ENCODE assay signal across 14 cellular contexts in the genomic region with DNA sequence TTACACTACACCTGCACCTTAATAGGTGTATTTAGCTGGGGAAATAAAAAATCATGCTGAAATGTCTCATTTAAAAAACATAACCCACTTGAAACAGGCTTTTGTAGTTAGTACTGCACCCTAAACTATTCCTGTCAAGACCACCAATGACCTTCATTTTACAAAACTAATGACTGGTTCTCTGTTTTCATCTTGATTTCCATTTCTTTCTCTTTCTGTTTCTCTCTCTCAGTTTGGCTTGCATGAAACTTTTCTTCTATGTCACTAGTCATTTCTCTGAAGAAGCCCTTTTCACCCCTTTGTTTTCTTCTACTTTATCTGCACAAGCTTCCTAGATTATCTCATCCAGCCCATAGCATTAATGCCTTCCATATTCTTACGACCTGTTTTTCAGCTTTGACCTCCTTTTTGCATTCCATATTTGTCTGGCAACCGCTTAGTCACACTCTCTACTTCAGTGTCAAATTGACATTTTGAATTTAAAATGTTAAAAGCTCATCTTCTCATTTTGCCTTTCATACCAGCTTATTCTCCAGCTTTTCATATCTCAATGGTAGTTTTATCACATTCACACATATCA. TPM values are rescaled to one million over a fixed set of nuclear protein-coding genes. Genes with fewer than 3 reads are reported as not detected.
DNase-seq lines count a peak whose midpoint lies in the region; ATAC-seq lines count a peak whose summit lies in the region.
"Had no signal": no experiment of that assay in that cellular context is flagged by ENCODE, and none has a peak within 500 bp of the region (broad histone marks: within the 10 kb centered on the region; RNA-seq: fewer than 3 reads in every experiment).

No MANE protein-coding gene starts in this region.

- peak overlapping the region; percentile 78 for H3K4me3 Mint-ChIP-seq in activated CD8-positive, alpha-beta memory T cell treated with anti-CD3 and anti-CD28 coated beads, Interleukin-2, amount 10 ng/mL, durations not matched to agents 7 days and 5 days
- peak overlapping the region; percentile 77 for H3K4me3 Mint-ChIP-seq in activated naive CD8-positive, alpha-beta T cell treated with anti-CD3 and anti-CD28 coated beads for 36 hours
- peak overlapping the region; percentile 49 to 61 for H3K4me3 Mint-ChIP-seq in stimulated activated naive B cell treated with anti-CD40 and anti-IgM and Interleukin-4, amounts not matched to agents 10 μg/mL and 1 μg/mL and 100 μg/mL, for 72 hours

- DNase-seq in activated CD8-positive, alpha-beta memory T cell treated with anti-CD3 and anti-CD28 coated beads, Interleukin-2, amount 10 ng/mL, durations not matched to agents 7 days and 5 days: no peak
- no peak for DNase-seq in activated CD8-positive, alpha-beta memory T cell treated with anti-CD3 and anti-CD28 coated beads, Interleukin-2, amount 50 U/mL, for 4 hours
- DNase-seq in KG1 (lab: John Stamatoyannopoulos, UW) (peak; percentile 33), RPMI8226 (no peak), DMS114 treated with DMSO at 0.1 percent for 48 hours (lab: John Stamatoyannopoulos, UW; ENCODE audit: unreplicated experiment) (no peak)
- no peak for DNase-seq in activated naive CD8-positive, alpha-beta T cell treated with anti-CD3 and anti-CD28 coated beads for 36 hours
- no peak for DNase-seq in stimulated activated naive B cell treated with anti-CD40 and anti-IgM and Interleukin-4, amounts not matched to agents 10 μg/mL and 1 μg/mL and 100 μg/mL, for 72 hours
- DNase-seq in activated effector memory CD4-positive, alpha-beta T cell treated with Interleukin-2 at 50 U/mL for 16 hours: no peak
- DNase-seq: activated CD8-positive, alpha-beta memory T cell treated with anti-CD3 and anti-CD28 coated beads for 24 hours; mesenchymal stem cell; psoas muscle; testis had no signal

- H3K27me3 Mint-ChIP-seq in activated CD8-positive, alpha-beta memory T cell treated with anti-CD3 and anti-CD28 coated beads, Interleukin-2, amount 10 ng/mL, durations not matched to agents 7 days and 5 days: no peaks in the 10 kb centered on the region
- H3K27me3 Mint-ChIP-seq in activated naive CD8-positive, alpha-beta T cell treated with anti-CD3 and anti-CD28 coated beads for 36 hours: no peaks in the 10 kb centered on the region
- no peaks in the 10 kb centered on the region for H3K27me3 Mint-ChIP-seq in stimulated activated naive B cell treated with anti-CD40 and anti-IgM and Interleukin-4, amounts not matched to agents 10 μg/mL and 1 μg/mL and 100 μg/mL, for 72 hours

- peaks cover 12% of the 10 kb centered on the region for H3K9me3 Mint-ChIP-seq in activated CD8-positive, alpha-beta memory T cell treated with anti-CD3 and anti-CD28 coated beads, Interleukin-2, amount 10 ng/mL, durations not matched to agents 7 days and 5 days (ENCODE audit: low read depth)
- H3K9me3 Mint-ChIP-seq in activated naive CD8-positive, alpha-beta T cell treated with anti-CD3 and anti-CD28 coated beads for 36 hours: peaks cover 10% of the 10 kb centered on the region
- peaks cover 2 to 5% of the 10 kb centered on the region in 2 donors for H3K9me3 Mint-ChIP-seq in stimulated activated naive B cell treated with anti-CD40 and anti-IgM and Interleukin-4, amounts not matched to agents 10 μg/mL and 1 μg/mL and 100 μg/mL, for 72 hours

- peak; percentile 49 for ATAC-seq in activated CD8-positive, alpha-beta memory T cell treated with anti-CD3 and anti-CD28 coated beads, Interleukin-2, amount 10 ng/mL, durations not matched to agents 7 days and 5 days
- ATAC-seq in stimulated activated naive B cell treated with anti-CD40 and anti-IgM and Interleukin-4, amounts not matched to agents 10 μg/mL and 1 μg/mL and 100 μg/mL, for 72 hours (replicated peaks): peak in 1 of 2 donors; percentile 26
- ATAC-seq: psoas muscle had no signal

- H3K36me3 Mint-ChIP-seq in activated CD8-positive, alpha-beta memory T cell treated with anti-CD3 and anti-CD28 coated beads, Interleukin-2, amount 10 ng/mL, durations not matched to agents 7 days and 5 days: peaks cover 30% of the 10 kb centered on the region
- peaks cover 26% of the 10 kb centered on the region for H3K36me3 Mint-ChIP-seq in activated naive CD8-positive, alpha-beta T cell treated with anti-CD3 and anti-CD28 coated beads for 36 hours
- H3K36me3 Mint-ChIP-seq in stimulated activated naive B cell treated with anti-CD40 and anti-IgM and Interleukin-4, amounts not matched to agents 10 μg/mL and 1 μg/mL and 100 μg/mL, for 72 hours: peaks cover 0 to 4% of the 10 kb centered on the region in 2 donors

- CTCF ChIA-PET in activated CD8-positive, alpha-beta memory T cell treated with anti-CD3 and anti-CD28 coated beads, Interleukin-2, amount 10 ng/mL, durations not matched to agents 7 days and 5 days (lab: Charles Lee): interaction anchor here (0.6 to 10.7 kb wide), 5 partner anchors 17 to 52 kb away, joined by 6 to 503 read pairs (median 47); partner anchors contain the start of gene CD69

- H3K27ac Mint-ChIP-seq in activated CD8-positive, alpha-beta memory T cell treated with anti-CD3 and anti-CD28 coated beads, Interleukin-2, amount 10 ng/mL, durations not matched to agents 7 days and 5 days: peak overlapping the region; percentile 95
- peak overlapping the region; percentile 91 for H3K27ac Mint-ChIP-seq in activated naive CD8-positive, alpha-beta T cell treated with anti-CD3 and anti-CD28 coated beads for 36 hours
- peak overlapping the region; percentile 0 for H3K27ac Mint-ChIP-seq in stimulated activated naive B cell treated with anti-CD40 and anti-IgM and Interleukin-4, amounts not matched to agents 10 μg/mL and 1 μg/mL and 100 μg/mL, for 72 hours

- peaks cover 55% of the 10 kb centered on the region for H3K4me1 Mint-ChIP-seq in activated CD8-positive, alpha-beta memory T cell treated with anti-CD3 and anti-CD28 coated beads, Interleukin-2, amount 10 ng/mL, durations not matched to agents 7 days and 5 days
- peaks cover 60% of the 10 kb centered on the region for H3K4me1 Mint-ChIP-seq in activated naive CD8-positive, alpha-beta T cell treated with anti-CD3 and anti-CD28 coated beads for 36 hours
- H3K4me1 Mint-ChIP-seq in stimulated activated naive B cell treated with anti-CD40 and anti-IgM and Interleukin-4, amounts not matched to agents 10 μg/mL and 1 μg/mL and 100 μg/mL, for 72 hours: peaks cover 33 to 60% of the 10 kb centered on the region in 2 donors

RNA-seq across cellular contexts. Expression of gene KLRF1, which starts 32.7 kb away (rescaled TPM):
- under 1 TPM; 0.44 to 0.54 TPM for total RNA-seq in activated CD8-positive, alpha-beta memory T cell treated with anti-CD3 and anti-CD28 coated beads, Interleukin-2, amount 10 ng/mL, durations not matched to agents 7 days and 5 days
- not detected for total RNA-seq in activated naive CD8-positive, alpha-beta T cell treated with anti-CD3 and anti-CD28 coated beads for 36 hours
- total RNA-seq: epithelial cell of proximal tubule had no signal

RNA-seq across cellular contexts. Expression of gene CD69, which starts 33.9 kb away (rescaled TPM):
- total RNA-seq in activated CD8-positive, alpha-beta memory T cell treated with anti-CD3 and anti-CD28 coated beads, Interleukin-2, amount 10 ng/mL, durations not matched to agents 7 days and 5 days: 100 to 1,000 TPM in 1 of 2 experiments, 10 to 100 TPM in 1; 76.0 to 104 TPM
- total RNA-seq in activated naive CD8-positive, alpha-beta T cell treated with anti-CD3 and anti-CD28 coated beads for 36 hours: 100 to 1,000 TPM; 143 to 152 TPM
- total RNA-seq: NCI-H460 had no signal

Comparison
In these comparisons a context has a peak if more than half of its experiments do, and no peak if none do; other contexts are left out.
1. H3K27ac Mint-ChIP-seq: peak in every context shown above with its lines; median percentile 95 in activated CD8-positive, alpha-beta memory T cell treated with anti-CD3 and anti-CD28 coated beads, Interleukin-2, amount 10 ng/mL, durations not matched to agents 7 days and 5 days; 91 in activated naive CD8-positive, alpha-beta T cell treated with anti-CD3 and anti-CD28 coated beads for 36 hours; 0 in stimulated activated naive B cell treated with anti-CD40 and anti-IgM and Interleukin-4, amounts not matched to agents 10 μg/mL and 1 μg/mL and 100 μg/mL, for 72 hours.